Comparison of ENCODE assay signal across 8 cellular contexts in genomic region chr19:14505488-14506239, GRCh38. TPM values are rescaled to one million over a fixed set of nuclear protein-coding genes. Genes with fewer than 3 reads are reported as not detected.
DNase-seq lines count a peak whose midpoint lies in the region; ATAC-seq and TF ChIP-seq lines count a peak whose summit lies in the region.

No MANE protein-coding gene starts in this region.

- H3K4me1 ChIP-seq in PC-3 (ENCODE audit: insufficient read depth, low read length): peaks cover 73% of the 10 kb centered on the region
- peaks cover 10% of the 10 kb centered on the region for H3K4me1 ChIP-seq in psoas muscle

- peak overlapping the region; percentile 81 for H3K9ac ChIP-seq in PC-3 (ENCODE audit: low read length)

- peak overlapping the region; percentile 62 for H2AFZ ChIP-seq in PC-3 (ENCODE audit: low read length)

- no peaks in the 10 kb centered on the region for H3K36me3 ChIP-seq in PC-3 (ENCODE audit: low read depth, low read length)
- H3K36me3 ChIP-seq in psoas muscle (ENCODE audit: insufficient read depth in 1 of 2, low read depth in 1 of 2): no peaks in the 10 kb centered on the region

- H3K9me3 ChIP-seq in PC-3 (ENCODE audit: low read length) (no peaks in the 10 kb centered on the region), psoas muscle (no peaks in the 10 kb centered on the region)

- H3K9me2 ChIP-seq in PC-3 (replicated peaks; ENCODE audit: low read length): no peaks in the 10 kb centered on the region

- CTCF ChIA-PET in PC-3 (lab: Charles Lee): interaction anchor here (0.6 to 1.3 kb wide), 6 partner anchors 9 to 271 kb away, joined by 3 to 15 read pairs (median 4); partner anchors contain the start of genes DNAJB1 and GIPC1

- H3K27me3 ChIP-seq in PC-3 (ENCODE audit: low read length) (no peaks in the 10 kb centered on the region), psoas muscle (ENCODE audit: insufficient read depth in 3 of 3, low read length in 2 of 3) (no peaks in the 10 kb centered on the region)

- H4K20me1 ChIP-seq in PC-3 (ENCODE audit: low read length): no peaks in the 10 kb centered on the region

- H3F3A ChIP-seq in PC-3 (ENCODE audit: low read length, unreplicated experiment): peaks cover 13% of the 10 kb centered on the region

- H3K4me3 ChIP-seq in PC-3 (ENCODE audit: low read length) (peak overlapping the region; percentile 41), fibroblast of villous mesenchyme (ENCODE audit: low read depth, low read length) (no peak overlapping the region), psoas muscle (no peak overlapping the region)

- H3K4me2 ChIP-seq in PC-3 (ENCODE audit: low read length): peak overlapping the region; percentile 79

- 0 out of 2 replicates have a peak, but pooled peaks cover 7% of the 10 kb centered on the region for H3K79me2 ChIP-seq in PC-3 (ENCODE audit: low read length)

- DNase-seq in SHP77 (lab: John Stamatoyannopoulos, UW) (peak; percentile 44 to 61), SHP77 treated with DMSO at 0.1 percent for 48 hours (lab: John Stamatoyannopoulos, UW) (no peak), PC-3 (peak; percentile 99), activated T-helper 1 cell treated with Interleukin-2 at 50 U/mL for 16 hours (ENCODE audit: low read depth) (peak; percentile 55), fibroblast of villous mesenchyme (ENCODE audit: low read depth) (peak; percentile 81), psoas muscle (peak; percentile 51 to 72), NCI-H2029 treated with DMSO at 0.1 percent for 48 hours (lab: John Stamatoyannopoulos, UW) (no peak)

- peak overlapping the region; percentile 96 for H3K27ac ChIP-seq in PC-3 (ENCODE audit: low read length)
- H3K27ac ChIP-seq in psoas muscle: no peak overlapping the region

- BruUV-seq in PC-3 (replicated peaks; lab: Mats Ljungman, UMichigan): TSS peak; percentile 95

- 51 to 57% (median 53%) methylated on average over 18 to 19 of the region's 19 CpGs for WGBS in psoas muscle, 3 donors

- intact Hi-C loops in PC-3 (cut with micrococcal nuclease): loop anchor here (1.0 kb wide), 3 partner anchors 9 to 30 kb away; partner anchors contain the start of genes GIPC1 and PTGER1
- intact Hi-C loops in psoas muscle (cut with DNase I): no loop called here

- TF ChIP-seq CTCF in PC-3 (conservative IDR thresholded peaks at IDR 0.05; ENCODE audit: low read depth, low read length) (peak; percentile 93), fibroblast of villous mesenchyme (IDR thresholded peaks at IDR 0.05; ENCODE audit: insufficient read depth, low read depth, low read length) (peak; percentile 80), psoas muscle (IDR thresholded peaks at IDR 0.05) (peak; percentile 57)

- ATAC-seq in PC-3: peak; percentile 83
- ATAC-seq in psoas muscle: peak; percentile 45 to 64 (median 46)
- no peak for ATAC-seq in GM19455 (IDR thresholded peaks at IDR 0.05; ENCODE audit: unreplicated experiment)

- POLR2A ChIA-PET in PC-3 (lab: Charles Lee; ENCODE audit: unreplicated experiment): interaction anchor here (0.6 to 1.6 kb wide), 7 partner anchors 9 to 124 kb away, joined by 3 to 16 read pairs (median 4); partner anchors contain the start of gene DNAJB1

RNA-seq across cellular contexts. Expression of gene GIPC1, which starts 9.7 kb away (rescaled TPM):
- 538 and 671 TPM in 2 replicates for total RNA-seq in PC-3 (2014; rRNA removed)
- 155 and 169 TPM in 2 replicates for total RNA-seq in fibroblast of villous mesenchyme
- 10 to 100 TPM; 37.9 to 45.3 (median 43.2) TPM for total RNA-seq in psoas muscle
- polyA plus RNA-seq in psoas muscle: 10 to 100 TPM; 45.3 to 63.5 (median 50.8) TPM

RNA-seq across cellular contexts. Expression of gene DNAJB1, which starts 12.5 kb away (rescaled TPM):
- total RNA-seq in PC-3 (2014; rRNA removed) (167 and 178 TPM in 2 replicates), fibroblast of villous mesenchyme (78.0 and 99.3 TPM in 2 replicates), psoas muscle (100 to 1,000 TPM in 1 of 4 donors, 10 to 100 TPM in 3; 32.6 to 105 (median 42.6) TPM)
- polyA plus RNA-seq in psoas muscle: 10 to 100 TPM; 20.8 to 32.0 (median 24.4) TPM

RNA-seq across cellular contexts. Expression of gene TECR, which starts 23.7 kb away (rescaled TPM):
- total RNA-seq in PC-3 (2014; rRNA removed) (144 and 145 TPM in 2 replicates), fibroblast of villous mesenchyme (27.4 and 32.0 TPM in 2 replicates), psoas muscle (100 to 1,000 TPM; 111 to 209 (median 158) TPM)
- polyA plus RNA-seq in psoas muscle: 100 to 1,000 TPM in 2 of 3 donors, 10 to 100 TPM in 1; 77.8 to 145 (median 136) TPM

RNA-seq across cellular contexts. Expression of gene PTGER1, which starts 30.5 kb away (rescaled TPM):
- total RNA-seq in PC-3 (2014; rRNA removed) (2.2 and 2.4 TPM in 2 replicates), fibroblast of villous mesenchyme (2.6 and 3.9 TPM in 2 replicates), psoas muscle (under 1 TPM in 2 of 4 donors, not detected in 2; 0.15 to 0.25 TPM)
- polyA plus RNA-seq in psoas muscle: under 1 TPM; 0.05 to 0.10 (median 0.08) TPM

Comparison
In these comparisons a context has a peak if more than half of its experiments do, and no peak if none do; other contexts are left out.
1. DNase-seq: peak in SHP77 (2 of 2), PC-3 (single experiment), activated T-helper 1 cell treated with Interleukin-2 at 50 U/mL for 16 hours (single experiment), fibroblast of villous mesenchyme (single experiment) and psoas muscle (2 of 2); none in SHP77 treated with DMSO at 0.1 percent for 48 hours (single experiment) and NCI-H2029 treated with DMSO at 0.1 percent for 48 hours (single experiment).
2. Peak in every context shown above with its lines, with median percentiles within 50 percentile points of each other: CTCF ChIP-seq.